Comparison of ENCODE assay signal across 8 cellular contexts in the genomic region with DNA sequence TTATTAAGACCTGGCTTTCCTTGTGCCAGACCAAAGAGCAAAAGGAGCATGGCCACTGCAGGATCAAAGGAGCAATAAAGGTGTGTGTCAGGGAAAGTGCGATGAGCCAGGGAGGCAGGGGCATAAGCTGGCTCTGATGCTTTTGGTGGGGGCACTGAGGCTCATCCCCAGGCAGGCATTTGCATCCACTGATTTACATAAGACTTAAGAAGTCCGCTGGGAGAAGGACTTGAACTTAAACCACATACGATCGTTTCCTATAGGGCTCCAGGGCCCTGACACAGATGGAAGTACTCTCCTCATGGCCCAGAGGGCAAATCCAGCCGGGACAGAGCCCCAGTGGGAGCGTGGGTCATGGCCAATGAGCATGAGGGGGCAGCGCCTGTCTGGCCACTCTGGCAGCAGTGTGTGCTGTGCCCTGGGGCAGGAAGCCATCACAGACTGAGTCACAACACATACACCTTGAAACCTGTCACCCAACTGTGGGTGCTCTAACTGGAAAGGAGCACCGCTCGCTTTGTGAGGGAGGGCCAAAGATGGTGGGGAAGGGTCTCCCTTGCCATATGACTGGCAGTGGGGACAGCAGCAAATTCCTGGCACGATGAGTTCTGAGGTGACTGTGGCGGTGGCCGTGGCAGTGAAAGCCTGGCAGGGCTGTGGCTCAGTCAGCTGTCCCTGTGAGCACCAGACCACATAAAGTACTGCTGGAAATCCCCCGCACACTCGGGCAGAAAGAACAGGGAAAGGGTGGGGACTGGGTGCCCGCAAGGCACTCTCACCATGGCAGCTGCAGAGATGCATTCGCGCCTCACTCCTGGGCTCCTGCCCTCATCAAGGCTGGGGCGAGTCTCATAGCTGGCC.
DNase-seq lines count a peak whose midpoint lies in the region; ATAC-seq, FAIRE-seq and TF ChIP-seq lines count a peak whose summit lies in the region.

No MANE protein-coding gene starts in this region.

- peak; percentile 83 for ATAC-seq in GM18498 (IDR thresholded peaks at IDR 0.05; ENCODE audit: unreplicated experiment)
- ATAC-seq in GM19452 (IDR thresholded peaks at IDR 0.05; ENCODE audit: unreplicated experiment): peak; percentile 80
- ATAC-seq in HG03139 (IDR thresholded peaks at IDR 0.05; ENCODE audit: unreplicated experiment): peak; percentile 43
- ATAC-seq in esophagus mucosa: peak; percentile 84
- no peak for ATAC-seq in HG03342 (IDR thresholded peaks at IDR 0.05; ENCODE audit: unreplicated experiment)

- no peak for TF ChIP-seq CTCF in D721Med (IDR thresholded peaks at IDR 0.05; ENCODE audit: insufficient read depth, missing control alignments)

- DNase-seq in D721Med (ENCODE audit: insufficient read length, low spot score) (no peak), SKM-1 (lab: John Stamatoyannopoulos, UW; ENCODE audit: unreplicated experiment) (no peak), NCI-H1930 (lab: John Stamatoyannopoulos, UW) (no peak)

- FAIRE-seq in D721Med (lab: Jason Lieb, UNC): no peak
